Comparison of ENCODE assay signal across 1 cellular context in the genomic region with DNA sequence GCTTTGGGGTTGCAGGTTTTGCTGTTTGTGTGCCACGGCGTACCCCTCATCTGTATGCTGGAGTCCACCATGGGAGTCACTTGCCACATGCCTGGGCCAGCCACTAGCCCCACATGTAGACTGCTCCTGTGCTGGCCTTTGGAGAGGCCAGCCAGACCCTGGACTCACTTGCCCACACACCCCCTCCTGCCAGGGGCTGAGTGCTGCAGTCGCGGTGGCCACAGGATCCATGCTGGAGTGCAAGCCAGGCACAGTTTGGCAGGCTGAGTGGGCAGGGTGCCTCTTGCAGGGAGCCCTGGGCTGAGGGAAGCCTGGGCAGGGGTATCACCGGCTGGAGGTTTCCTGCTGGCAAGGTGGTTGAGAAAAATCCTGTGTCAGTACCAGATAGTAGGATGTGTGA.
A peak's percentile ranks its signal among the peaks of the same experiment; 100 is the strongest.
TF ChIP-seq lines count a peak whose summit lies in the region.

No MANE protein-coding gene starts in this region.

TF ChIP-seq in HepG2, 621 proteins besides CTCF, POLR2A, EP300 and RAD21:
- TF ChIP-seq ZNF687 (CRISPR knock-in tag; IDR thresholded peaks at IDR 0.05) (peak; percentile 33; the same call in 1 of the 2 replicates), AKNA (CRISPR knock-in tag; IDR thresholded peaks at IDR 0.05; ENCODE audit: borderline replicate concordance) (no peak), ZNF20 (CRISPR knock-in tag; IDR thresholded peaks at IDR 0.05) (no peak)
